12 cellular contexts compared by ENCODE assay signal in genomic region chr1:6395130-6395529, GRCh38. TPM values are rescaled to one million over a fixed set of nuclear protein-coding genes. Genes with fewer than 3 reads are reported as not detected.
DNase-seq lines count a peak whose midpoint lies in the region; ATAC-seq and TF ChIP-seq lines count a peak whose summit lies in the region.
"Not testable (repeated sequence)": the region's sequence is repeated elsewhere in the genome, so short reads cannot be mapped to it uniquely, and the experiment has no call there.
"Had no signal": no experiment of that assay in that cellular context is flagged by ENCODE, and none has a peak within 500 bp of the region (broad histone marks: within the 10 kb centered on the region; RNA-seq: fewer than 3 reads in every experiment).

No MANE protein-coding gene starts in this region.

- peaks cover 28% of the 10 kb centered on the region for H3K27me3 Mint-ChIP-seq in H9 (ENCODE audit: low read depth)
- not testable (repeated sequence) for H3K27me3 Mint-ChIP-seq in T-helper 1 cell treated with Interleukin-12 subunit alpha and Interleukin-12 subunit beta and Interleukin-4 antibody, amounts not matched to agents 30 μg/mL and 1 μg/mL, for 36 hours (ENCODE audit: low read depth); activated CD4-positive, alpha-beta memory T cell treated with anti-CD3 and anti-CD28 coated beads for 36 hours; activated naive CD4-positive, alpha-beta T cell treated with anti-CD3 and anti-CD28 coated beads for 36 hours (ENCODE audit: low read depth); chondrocyte (ENCODE audit: low read depth); naive thymus-derived CD4-positive, alpha-beta T cell; stimulated activated naive CD8-positive, alpha-beta T cell treated with anti-CD3 and anti-CD28 coated beads, Interleukin-15, amount 100 ng/mL, for 72 hours

- H3K9ac ChIP-seq in BLaER1 treated with 17β-estradiol and CSF1 and Interleukin-3, amounts not matched to agents 10 nM and 100 nM; H9 (ENCODE audit: extremely low read depth, insufficient read length, low read length): not testable (repeated sequence)

- not testable (repeated sequence) for H3K18ac ChIP-seq in H9 (ENCODE audit: insufficient read length, low read depth, low read length)

- H3K14ac ChIP-seq in H9 (ENCODE audit: insufficient read depth, low read length) = not testable (repeated sequence)

- not testable (repeated sequence) for DNase-seq in H9; activated naive CD4-positive, alpha-beta T cell treated with anti-CD3 and anti-CD28 coated beads for 36 hours; chondrocyte (ENCODE audit: low spot score); naive thymus-derived CD4-positive, alpha-beta T cell; stimulated activated naive CD8-positive, alpha-beta T cell treated with anti-CD3 and anti-CD28 coated beads, Interleukin-15, amount 100 ng/mL, for 72 hours
- DNase-seq in activated CD4-positive, alpha-beta memory T cell treated with anti-CD3 and anti-CD28 coated beads for 36 hours = peak; percentile 17

- POLR2A ChIA-PET in activated CD4-positive, alpha-beta memory T cell treated with anti-CD3 and anti-CD28 coated beads for 36 hours (lab: Charles Lee) = interaction anchor here (1.1 to 4.6 kb wide), 2 partner anchors 11 to 37 kb away, joined by 3 to 34 read pairs; no protein-coding TSS in a partner anchor
- POLR2A ChIA-PET in naive thymus-derived CD4-positive, alpha-beta T cell (lab: Charles Lee) = interaction anchor here (1.4 to 2.3 kb wide), 2 partner anchors 47 to 65 kb away, joined by 5 to 9 read pairs; no protein-coding TSS in a partner anchor

- not testable (repeated sequence) for H4K8ac ChIP-seq in H9 (replicated peaks; ENCODE audit: insufficient read length, low read depth, low read length)

- peaks cover 26 to 31% (median 29%) of the 10 kb centered on the region in 10 experiments for H3K4me1 ChIP-seq in BLaER1 treated with 17β-estradiol and CSF1 and Interleukin-3, amounts not matched to agents 10 nM and 100 nM
- not testable (repeated sequence) for H3K4me1 ChIP-seq in H9 (ENCODE audit: insufficient read depth, low read length)
- peaks cover 13 to 22% of the 10 kb centered on the region in 2 donors for H3K4me1 ChIP-seq in naive thymus-derived CD4-positive, alpha-beta T cell (ENCODE audit: control insufficient read depth in 2 of 2, insufficient read depth in 2 of 2, low read length in 2 of 2)

- H3K27ac ChIP-seq in BLaER1 treated with 17β-estradiol and CSF1 and Interleukin-3, amounts not matched to agents 10 nM and 100 nM = peak overlapping the region in 2 of 11 experiments; percentile 6 to 28; a peak in 2 of 22 replicates
- H3K27ac ChIP-seq in H9 (ENCODE audit: insufficient read length, low read depth, low read length); naive thymus-derived CD4-positive, alpha-beta T cell (ENCODE audit: low read depth, low read length): not testable (repeated sequence)

- H3K27me3 ChIP-seq in BLaER1 treated with 17β-estradiol and CSF1 and Interleukin-3, amounts not matched to agents 10 nM and 100 nM; H9 (ENCODE audit: insufficient read depth, low read length); naive thymus-derived CD4-positive, alpha-beta T cell (ENCODE audit: control insufficient read depth in 2 of 2, insufficient read depth in 2 of 2, low read length in 2 of 2): not testable (repeated sequence)

- CTCF ChIA-PET in activated CD4-positive, alpha-beta memory T cell treated with anti-CD3 and anti-CD28 coated beads for 36 hours (lab: Charles Lee) = interaction anchor here (0.6 to 6.1 kb wide), 8 partner anchors 19 to 360 kb away, joined by 3 to 47 read pairs (median 6); partner anchors contain the start of gene HES2
- CTCF ChIA-PET in activated naive CD4-positive, alpha-beta T cell treated with anti-CD3 and anti-CD28 coated beads for 36 hours (lab: Charles Lee) = interaction anchor here (1.4 to 5.2 kb wide), 6 partner anchors 28 to 149 kb away, joined by 5 to 31 read pairs (median 6); no protein-coding TSS in a partner anchor
- CTCF ChIA-PET in naive thymus-derived CD4-positive, alpha-beta T cell (lab: Charles Lee) = interaction anchor here (1.1 to 2.0 kb wide), 2 partner anchors 12 to 46 kb away, joined by 3 to 6 read pairs; no protein-coding TSS in a partner anchor

- not testable (repeated sequence) for TF ChIP-seq CTCF in H9 (conservative IDR thresholded peaks at IDR 0.05); chondrocyte (IDR thresholded peaks at IDR 0.05)

- not testable (repeated sequence) for H3K4me3 ChIP-seq in BLaER1 treated with 17β-estradiol and CSF1 and Interleukin-3, amounts not matched to agents 10 nM and 100 nM; naive thymus-derived CD4-positive, alpha-beta T cell (ENCODE audit: low read length)

- not testable (repeated sequence) for H3K23ac ChIP-seq in H9 (ENCODE audit: insufficient read length, low read depth, low read length)

- H3T11ph ChIP-seq in H9 (ENCODE audit: low read length) = not testable (repeated sequence)

- not testable (repeated sequence) for H2BK12ac ChIP-seq in H9 (ENCODE audit: insufficient read length, low read depth, low read length)

- H2BK15ac ChIP-seq in H9 (ENCODE audit: low read depth, low read length) = not testable (repeated sequence)

- H2BK20ac ChIP-seq in H9 (ENCODE audit: low read depth, low read length, poor library complexity, severe bottlenecking) = not testable (repeated sequence)

- H3K79me2 ChIP-seq in H9 (ENCODE audit: insufficient read depth, low read length) = not testable (repeated sequence)

- peaks cover 0 to 28% (median 12%) of the 10 kb centered on the region in 11 experiments; a peak in 16 of 22 replicates for H4K20me1 ChIP-seq in BLaER1 treated with 17β-estradiol and CSF1 and Interleukin-3, amounts not matched to agents 10 nM and 100 nM
- not testable (repeated sequence) for H4K20me1 ChIP-seq in H9 (ENCODE audit: control insufficient read depth, insufficient read depth, insufficient read length)

- H3K9me3 Mint-ChIP-seq in H9; T-helper 1 cell treated with Interleukin-12 subunit alpha and Interleukin-12 subunit beta and Interleukin-4 antibody, amounts not matched to agents 30 μg/mL and 1 μg/mL, for 36 hours; activated CD4-positive, alpha-beta memory T cell treated with anti-CD3 and anti-CD28 coated beads for 36 hours; activated naive CD4-positive, alpha-beta T cell treated with anti-CD3 and anti-CD28 coated beads for 36 hours; chondrocyte (ENCODE audit: low read depth); naive thymus-derived CD4-positive, alpha-beta T cell; stimulated activated naive CD8-positive, alpha-beta T cell treated with anti-CD3 and anti-CD28 coated beads, Interleukin-15, amount 100 ng/mL, for 72 hours: not testable (repeated sequence)

- H3K4ac ChIP-seq in H9 (ENCODE audit: low read depth, low read length) = not testable (repeated sequence)

- not testable (repeated sequence) for H3K9me3 ChIP-seq in BLaER1 treated with 17β-estradiol and CSF1 and Interleukin-3, amounts not matched to agents 10 nM and 100 nM (replicated peaks in 1 of 11); H9 (ENCODE audit: control insufficient read depth, low read depth, low read length); naive thymus-derived CD4-positive, alpha-beta T cell (ENCODE audit: control insufficient read depth in 2 of 3, low read length in 3 of 3)

- peaks cover 11% of the 10 kb centered on the region for H3K23me2 ChIP-seq in H9 (ENCODE audit: insufficient read length, low read depth, low read length, poor library complexity, severe bottlenecking)

- not testable (repeated sequence) for ATAC-seq in naive thymus-derived CD4-positive, alpha-beta T cell; stimulated activated naive CD8-positive, alpha-beta T cell treated with anti-CD3 and anti-CD28 coated beads, Interleukin-15, amount 100 ng/mL, for 72 hours

- not testable (repeated sequence) for H2AFZ ChIP-seq in H9 (ENCODE audit: low read length)

- intact Hi-C loops in activated CD4-positive, alpha-beta memory T cell treated with anti-CD3 and anti-CD28 coated beads for 36 hours (cut with micrococcal nuclease); activated naive CD4-positive, alpha-beta T cell treated with anti-CD3 and anti-CD28 coated beads for 36 hours (cut with micrococcal nuclease); naive thymus-derived CD4-positive, alpha-beta T cell (cut with micrococcal nuclease): not testable (repeated sequence)

- not testable (repeated sequence) for H3K27ac Mint-ChIP-seq in H9; T-helper 1 cell treated with Interleukin-12 subunit alpha and Interleukin-12 subunit beta and Interleukin-4 antibody, amounts not matched to agents 30 μg/mL and 1 μg/mL, for 36 hours; activated CD4-positive, alpha-beta memory T cell treated with anti-CD3 and anti-CD28 coated beads for 36 hours; chondrocyte (ENCODE audit: unreplicated experiment)
- peak overlapping the region; percentile 25 for H3K27ac Mint-ChIP-seq in activated naive CD4-positive, alpha-beta T cell treated with anti-CD3 and anti-CD28 coated beads for 36 hours
- H3K27ac Mint-ChIP-seq in naive thymus-derived CD4-positive, alpha-beta T cell = peak overlapping the region; percentile 51 to 95 (median 78)
- H3K27ac Mint-ChIP-seq in stimulated activated naive CD8-positive, alpha-beta T cell treated with anti-CD3 and anti-CD28 coated beads, Interleukin-15, amount 100 ng/mL, for 72 hours = peak overlapping the region in 1 of 2 donors; percentile 34

- H3K4me1 Mint-ChIP-seq in H9 (peaks cover 13 to 15% of the 10 kb centered on the region in 2 experiments), chondrocyte (ENCODE audit: low read depth) (peaks cover 17% of the 10 kb centered on the region)
- peaks cover 24% of the 10 kb centered on the region for H3K4me1 Mint-ChIP-seq in T-helper 1 cell treated with Interleukin-12 subunit alpha and Interleukin-12 subunit beta and Interleukin-4 antibody, amounts not matched to agents 30 μg/mL and 1 μg/mL, for 36 hours (ENCODE audit: low read depth)
- peaks cover 20% of the 10 kb centered on the region for H3K4me1 Mint-ChIP-seq in activated CD4-positive, alpha-beta memory T cell treated with anti-CD3 and anti-CD28 coated beads for 36 hours (ENCODE audit: low read depth)
- peaks cover 20% of the 10 kb centered on the region for H3K4me1 Mint-ChIP-seq in activated naive CD4-positive, alpha-beta T cell treated with anti-CD3 and anti-CD28 coated beads for 36 hours (ENCODE audit: low read depth)
- peaks cover 16 to 42% (median 32%) of the 10 kb centered on the region in 7 donors for H3K4me1 Mint-ChIP-seq in naive thymus-derived CD4-positive, alpha-beta T cell
- H3K4me1 Mint-ChIP-seq in stimulated activated naive CD8-positive, alpha-beta T cell treated with anti-CD3 and anti-CD28 coated beads, Interleukin-15, amount 100 ng/mL, for 72 hours = peaks cover 36% of the 10 kb centered on the region

- H4K91ac ChIP-seq in H9 (ENCODE audit: insufficient read length, low read depth, low read length) = not testable (repeated sequence)

- H2AK5ac ChIP-seq in H9 (ENCODE audit: insufficient read length, low read length) = not testable (repeated sequence)

- H2BK5ac ChIP-seq in H9 (ENCODE audit: insufficient read length, low read length) = not testable (repeated sequence)

- H3K79me1 ChIP-seq in H9 (ENCODE audit: insufficient read depth, low read depth, low read length, poor library complexity, severe bottlenecking) = not testable (repeated sequence)

- not testable (repeated sequence) for H4K5ac ChIP-seq in H9 (ENCODE audit: insufficient read length, low read depth, low read length)

- H3K56ac ChIP-seq in H9 (ENCODE audit: insufficient read length, low read depth, low read length) = not testable (repeated sequence)

- H3K4me2 ChIP-seq in BLaER1 treated with 17β-estradiol and CSF1 and Interleukin-3, amounts not matched to agents 10 nM and 100 nM = peak overlapping the region in 10 of 11 experiments; percentile 57 to 99 (median 91); a peak in 17 of 22 replicates
- H3K4me2 ChIP-seq in H9 (ENCODE audit: insufficient read depth, insufficient read length, low read length) = not testable (repeated sequence)

- no CpG with 5 or more reads among the region's 8 CpGs for WGBS in H9 (ENCODE audit: extremely low coverage, insufficient read length, low lambda C conversion rate)

- H2BK120ac ChIP-seq in H9 (ENCODE audit: low read depth, low read length, poor library complexity, severe bottlenecking) = not testable (repeated sequence)

- H3K36me3 Mint-ChIP-seq in H9 (ENCODE audit: insufficient read depth in 1 of 3, low read depth in 3 of 3); T-helper 1 cell treated with Interleukin-12 subunit alpha and Interleukin-12 subunit beta and Interleukin-4 antibody, amounts not matched to agents 30 μg/mL and 1 μg/mL, for 36 hours (ENCODE audit: low read depth); activated CD4-positive, alpha-beta memory T cell treated with anti-CD3 and anti-CD28 coated beads for 36 hours; activated naive CD4-positive, alpha-beta T cell treated with anti-CD3 and anti-CD28 coated beads for 36 hours (ENCODE audit: low read depth); chondrocyte (ENCODE audit: low read depth); naive thymus-derived CD4-positive, alpha-beta T cell: not testable (repeated sequence)

- H3K4me3 Mint-ChIP-seq in H9 = peak overlapping the region; percentile 5 to 51; a peak in 1 of 5 replicates
- H3K4me3 Mint-ChIP-seq in T-helper 1 cell treated with Interleukin-12 subunit alpha and Interleukin-12 subunit beta and Interleukin-4 antibody, amounts not matched to agents 30 μg/mL and 1 μg/mL, for 36 hours = peak overlapping the region; percentile 44
- peak overlapping the region; percentile 8 for H3K4me3 Mint-ChIP-seq in activated CD4-positive, alpha-beta memory T cell treated with anti-CD3 and anti-CD28 coated beads for 36 hours
- H3K4me3 Mint-ChIP-seq in activated naive CD4-positive, alpha-beta T cell treated with anti-CD3 and anti-CD28 coated beads for 36 hours = peak overlapping the region; percentile 41
- peak overlapping the region; percentile 35 for H3K4me3 Mint-ChIP-seq in chondrocyte (ENCODE audit: unreplicated experiment)
- peak overlapping the region; percentile 57 to 87 (median 64) for H3K4me3 Mint-ChIP-seq in naive thymus-derived CD4-positive, alpha-beta T cell
- peak overlapping the region; percentile 53 to 84 for H3K4me3 Mint-ChIP-seq in stimulated activated naive CD8-positive, alpha-beta T cell treated with anti-CD3 and anti-CD28 coated beads, Interleukin-15, amount 100 ng/mL, for 72 hours

- not testable (repeated sequence) for H3K36me3 ChIP-seq in BLaER1 treated with 17β-estradiol and CSF1 and Interleukin-3, amounts not matched to agents 10 nM and 100 nM; naive thymus-derived CD4-positive, alpha-beta T cell (ENCODE audit: control insufficient read depth in 2 of 3, insufficient read depth in 3 of 3, low read length in 3 of 3)

RNA-seq across cellular contexts. Expression of gene ACOT7, which starts 1.6 kb away (rescaled TPM):
- total RNA-seq in H9 (2021) = 85.2 and 87.4 TPM in 2 replicates
- 10 to 100 TPM; 93.8 to 94.6 TPM for total RNA-seq in activated CD4-positive, alpha-beta memory T cell treated with anti-CD3 and anti-CD28 coated beads for 36 hours
- 10 to 100 TPM; 74.2 to 77.6 TPM for total RNA-seq in activated naive CD4-positive, alpha-beta T cell treated with anti-CD3 and anti-CD28 coated beads for 36 hours
- total RNA-seq in chondrocyte = 43.9 to 48.1 TPM (median 44.0 TPM) in 3 replicates
- total RNA-seq in naive thymus-derived CD4-positive, alpha-beta T cell = 10 to 100 TPM in 1 of 5 experiments, 1 to 10 TPM in 4; 2.5 to 75.6 (median 3.4) TPM
- 1 to 10 TPM; 4.9 to 6.2 TPM for polyA plus RNA-seq in naive thymus-derived CD4-positive, alpha-beta T cell

RNA-seq across cellular contexts. Expression of gene HES2, which starts 24.6 kb away (rescaled TPM):
- 0.81 and 1.2 TPM in 2 replicates for total RNA-seq in H9 (2021)
- total RNA-seq in activated CD4-positive, alpha-beta memory T cell treated with anti-CD3 and anti-CD28 coated beads for 36 hours = under 1 TPM in 1 of 2 experiments, not detected in 1; 0.07 TPM
- under 1 TPM; 0.14 to 0.74 TPM for total RNA-seq in activated naive CD4-positive, alpha-beta T cell treated with anti-CD3 and anti-CD28 coated beads for 36 hours
- 0.15 to 0.36 TPM in 2 of 3 replicates, not detected in the other for total RNA-seq in chondrocyte
- total RNA-seq in naive thymus-derived CD4-positive, alpha-beta T cell = under 1 TPM in 1 of 5 experiments, not detected in 4; 0.56 TPM
- not detected for polyA plus RNA-seq in naive thymus-derived CD4-positive, alpha-beta T cell
- total RNA-seq: IMR-90, left ventricle myocardium inferior had no signal
- polyA plus RNA-seq: IMR-90, ovary had no signal

RNA-seq across cellular contexts. Expression of gene ESPN, which starts 29.4 kb away (rescaled TPM):
- 53.1 and 59.3 TPM in 2 replicates for total RNA-seq in H9 (2021)
- total RNA-seq in activated CD4-positive, alpha-beta memory T cell treated with anti-CD3 and anti-CD28 coated beads for 36 hours = 1 to 10 TPM in 1 of 2 experiments, under 1 TPM in 1; 0.83 to 1.5 TPM
- under 1 TPM; 0.50 to 0.79 TPM for total RNA-seq in activated naive CD4-positive, alpha-beta T cell treated with anti-CD3 and anti-CD28 coated beads for 36 hours
- total RNA-seq in chondrocyte = 0.57 to 2.5 TPM (median 2.1 TPM) in 3 replicates
- total RNA-seq in naive thymus-derived CD4-positive, alpha-beta T cell = 1 to 10 TPM in 4 of 5 experiments, under 1 TPM in 1; 0.85 to 2.9 (median 2.3) TPM
- polyA plus RNA-seq in naive thymus-derived CD4-positive, alpha-beta T cell = under 1 TPM; 0.40 to 0.60 TPM
- total RNA-seq: A172 had no signal

Comparison
In these comparisons a context has a peak if more than half of its experiments do, and no peak if none do; other contexts are left out.
1. H3K4me3 Mint-ChIP-seq: peak in every context shown above with its lines; median percentile 68 in stimulated activated naive CD8-positive, alpha-beta T cell treated with anti-CD3 and anti-CD28 coated beads, Interleukin-15, amount 100 ng/mL, for 72 hours; 64 in naive thymus-derived CD4-positive, alpha-beta T cell; 44 in T-helper 1 cell treated with Interleukin-12 subunit alpha and Interleukin-12 subunit beta and Interleukin-4 antibody, amounts not matched to agents 30 μg/mL and 1 μg/mL, for 36 hours; 41 in activated naive CD4-positive, alpha-beta T cell treated with anti-CD3 and anti-CD28 coated beads for 36 hours; 35 in chondrocyte; 28 in H9; 8 in activated CD4-positive, alpha-beta memory T cell treated with anti-CD3 and anti-CD28 coated beads for 36 hours.
2. RNA of gene ESPN, which starts 29.4 kb away (total RNA-seq): 53.1 to 59.3 TPM in H9; 0.85 to 2.9 TPM in naive thymus-derived CD4-positive, alpha-beta T cell, 0.83 to 1.5 TPM in activated CD4-positive, alpha-beta memory T cell treated with anti-CD3 and anti-CD28 coated beads for 36 hours, 0.50 to 0.79 TPM in activated naive CD4-positive, alpha-beta T cell treated with anti-CD3 and anti-CD28 coated beads for 36 hours and 0.57 to 2.5 TPM in chondrocyte; every median in the first group is over 10 times any median in the second.